In the genomic region with DNA sequence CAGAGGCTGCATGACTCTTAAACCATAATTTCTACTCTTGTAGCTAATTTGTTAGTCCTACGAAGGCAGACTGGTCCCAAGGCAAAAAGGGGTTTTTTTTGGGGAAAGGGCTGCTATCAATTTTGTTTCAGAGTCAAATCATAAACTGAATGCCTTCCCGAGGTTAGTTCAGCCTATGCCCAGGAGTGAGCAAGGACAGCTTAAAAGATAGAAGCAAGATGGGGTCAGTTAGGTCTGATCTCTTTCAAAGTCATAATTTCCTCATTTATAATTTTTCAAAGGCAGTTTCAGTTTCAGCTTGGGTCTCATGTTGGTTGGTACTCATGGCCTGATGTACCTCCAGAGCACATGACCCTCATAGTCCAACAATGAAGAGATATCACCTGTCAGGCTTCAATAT, we compare ENCODE assay signal across 2 cellular contexts.
TF ChIP-seq lines count a peak whose summit lies in the region.

No MANE protein-coding gene starts in this region.

TF ChIP-seq in GM12891, 5 proteins besides CTCF, POLR2A, EP300 and RAD21:
- TF ChIP-seq POU2F2 (IDR thresholded peaks at IDR 0.05; ENCODE audit: low read depth, low read length): no peak
- no peak for TF ChIP-seq SPI1 (IDR thresholded peaks at IDR 0.05; ENCODE audit: low read depth, low read length)
- TF ChIP-seq PAX5 (IDR thresholded peaks at IDR 0.05; ENCODE audit: insufficient read depth, low read length, severe bottlenecking): no peak
- no peak for TF ChIP-seq POLR2AphosphoS5 (IDR thresholded peaks at IDR 0.05; ENCODE audit: low read depth, low read length)
- no peak for TF ChIP-seq TAF1 (IDR thresholded peaks at IDR 0.05; ENCODE audit: low read depth, low read length)

TF ChIP-seq in H1, 55 proteins besides CTCF, POLR2A, EP300 and RAD21:
- no peak for TF ChIP-seq POLR2AphosphoS5 (IDR thresholded peaks at IDR 0.05; ENCODE audit: low read depth, low read length)
